In the genomic region with DNA sequence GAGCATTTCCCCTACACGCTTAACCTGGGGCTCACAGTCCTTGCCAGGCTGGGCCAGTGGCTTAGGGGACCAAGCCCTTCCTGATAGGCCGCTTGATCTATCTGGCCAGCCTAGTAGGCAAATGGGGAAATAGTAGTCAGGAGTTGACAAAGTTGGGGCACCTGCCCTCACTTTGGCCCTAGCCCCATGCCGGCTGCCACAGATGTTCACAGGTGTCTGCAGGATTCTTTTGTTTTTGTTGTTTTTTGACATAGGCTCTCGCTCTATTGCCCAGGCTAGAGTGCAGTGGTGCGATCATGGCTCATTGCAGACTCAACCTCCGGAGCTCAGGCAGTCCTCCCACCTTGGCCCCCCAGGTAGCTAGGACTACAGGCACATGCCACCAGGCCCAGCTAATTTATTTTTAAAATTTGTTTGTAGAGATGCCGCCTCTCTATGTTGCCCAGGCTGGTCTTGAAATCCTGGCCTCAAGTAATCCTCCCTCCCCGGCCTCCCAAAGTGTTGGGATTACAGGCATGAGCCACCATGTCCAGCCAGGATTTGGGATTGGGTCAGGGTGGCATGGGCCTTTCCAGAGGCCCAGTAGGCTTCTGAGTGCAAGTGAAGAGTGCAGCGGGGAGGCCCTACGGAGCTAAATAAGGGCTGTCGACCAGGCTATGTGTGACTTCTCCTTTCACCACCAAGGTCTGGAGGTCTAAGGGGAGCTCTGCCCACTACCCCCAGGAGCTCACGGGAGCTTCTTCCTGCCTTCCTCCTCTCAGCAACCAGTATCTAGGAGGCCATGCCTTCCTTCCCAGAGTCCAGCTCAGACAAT, we compare ENCODE assay signal across 14 cellular contexts. TPM values are rescaled to one million over a fixed set of nuclear protein-coding genes. Genes with fewer than 3 reads are reported as not detected.
DNase-seq lines count a peak whose midpoint lies in the region; ATAC-seq, FAIRE-seq and TF ChIP-seq lines count a peak whose summit lies in the region.
"Had no signal": no experiment of that assay in that cellular context is flagged by ENCODE, and none has a peak within 500 bp of the region (broad histone marks: within the 10 kb centered on the region; RNA-seq: fewer than 3 reads in every experiment).

No MANE protein-coding gene starts in this region.

- no peak overlapping the region for H3K23ac ChIP-seq in H1 (ENCODE audit: insufficient read length)

- no peak for TF ChIP-seq EP300 in H1 (IDR thresholded peaks at IDR 0.05; ENCODE audit: borderline replicate concordance in 1 of 2, low read depth in 2 of 2, low read length in 2 of 2)

- H2AK5ac ChIP-seq in H1 (ENCODE audit: low read depth, low read length), result no peak overlapping the region

- H3K27ac Mint-ChIP-seq in stimulated activated naive B cell treated with anti-CD40 and anti-IgM and Interleukin-4, amounts not matched to agents 10 μg/mL and 1 μg/mL and 100 μg/mL, for 72 hours, result peak overlapping the region; percentile 74

- no peak overlapping the region for H3K14ac ChIP-seq in H1 (ENCODE audit: insufficient read length)

- H2BK15ac ChIP-seq in H1 (ENCODE audit: low read length), result no peak overlapping the region

- peak; percentile 80 for TF ChIP-seq POLR2A in Raji (IDR thresholded peaks at IDR 0.05; ENCODE audit: insufficient read depth, low read depth, low read length)
- no peak for TF ChIP-seq POLR2A in H1 (IDR thresholded peaks at IDR 0.05; ENCODE audit: control extremely low read depth in 1 of 2, low read depth in 2 of 2, low read length in 2 of 2)
- no peak for TF ChIP-seq POLR2A in H54 (IDR thresholded peaks at IDR 0.05; ENCODE audit: low read depth, low read length)

- H2BK5ac ChIP-seq in H1 (ENCODE audit: low read depth, low read length), result no peak overlapping the region

- peaks cover 0 to 6% (median under 1%) of the 10 kb centered on the region in 4 experiments; a peak in 3 of 7 replicates for H3K4me1 ChIP-seq in H1 (replicated peaks in 1 of 4; ENCODE audit: control insufficient read depth in 3 of 4, insufficient read depth in 4 of 4, low read length in 3 of 4)

- H3K4me3 ChIP-seq in H1 (ENCODE audit: extremely low read depth in 1 of 4, insufficient read depth in 2 of 4, low read depth in 3 of 4, low read length in 4 of 4), result no peak overlapping the region
- H3K4me3 ChIP-seq: vagina had no signal

- no peaks in the 10 kb centered on the region for H3K27me3 Mint-ChIP-seq in stimulated activated naive B cell treated with anti-CD40 and anti-IgM and Interleukin-4, amounts not matched to agents 10 μg/mL and 1 μg/mL and 100 μg/mL, for 72 hours

- no peaks in the 10 kb centered on the region for H3K9me3 Mint-ChIP-seq in stimulated activated naive B cell treated with anti-CD40 and anti-IgM and Interleukin-4, amounts not matched to agents 10 μg/mL and 1 μg/mL and 100 μg/mL, for 72 hours

- DNase-seq in activated effector memory CD4-positive, alpha-beta T cell treated with anti-CD3 and anti-CD28 coated beads, Interleukin-2, amount 50 U/mL, for 16 hours, result peak; percentile 59
- no peak for DNase-seq in activated effector memory CD4-positive, alpha-beta T cell treated with Interleukin-2 at 50 U/mL for 16 hours
- DNase-seq in H1 (ENCODE audit: low read depth in 1 of 2, low spot score in 2 of 2), result no peak
- no peak for DNase-seq in stimulated activated naive B cell treated with anti-CD40 and anti-IgM and Interleukin-4, amounts not matched to agents 10 μg/mL and 1 μg/mL and 100 μg/mL, for 72 hours
- DNase-seq in H54 (ENCODE audit: insufficient read length, low spot score), result no peak
- DNase-seq: activated gamma-delta T cell treated with Interleukin-2 at 50 U/mL for 16 hours, dermis blood vessel endothelial cell, kidney glomerular epithelial cell, NCI-H2107 had no signal

- no peaks in the 10 kb centered on the region for H3K27me3 ChIP-seq in H1 (replicated peaks in 1 of 4; ENCODE audit: control insufficient read depth in 3 of 4, extremely low read depth in 1 of 4, insufficient read depth in 3 of 4, low read length in 3 of 4)
- H3K27me3 ChIP-seq: vagina had no signal

- no peaks in the 10 kb centered on the region for H3K79me2 ChIP-seq in H1 (ENCODE audit: control insufficient read depth in 1 of 2, insufficient read depth in 2 of 2, low read length in 2 of 2)

- no peaks in the 10 kb centered on the region; the same call in 1 of the 2 replicates for H3K23me2 ChIP-seq in H1 (ENCODE audit: low read depth, low read length)

- H3K36me3 Mint-ChIP-seq in stimulated activated naive B cell treated with anti-CD40 and anti-IgM and Interleukin-4, amounts not matched to agents 10 μg/mL and 1 μg/mL and 100 μg/mL, for 72 hours, result no peaks in the 10 kb centered on the region

- H3K4me3 Mint-ChIP-seq in stimulated activated naive B cell treated with anti-CD40 and anti-IgM and Interleukin-4, amounts not matched to agents 10 μg/mL and 1 μg/mL and 100 μg/mL, for 72 hours, result no peak overlapping the region

- no peak for ATAC-seq in stimulated activated naive B cell treated with anti-CD40 and anti-IgM and Interleukin-4, amounts not matched to agents 10 μg/mL and 1 μg/mL and 100 μg/mL, for 72 hours (replicated peaks)
- ATAC-seq in GM21367 (IDR thresholded peaks at IDR 0.05; ENCODE audit: unreplicated experiment) (no peak), GM18909 (IDR thresholded peaks at IDR 0.05; ENCODE audit: poor library complexity, unreplicated experiment) (no peak)

- H3K27ac ChIP-seq in H1 (ENCODE audit: low read depth, low read length), result no peak overlapping the region
- H3K27ac ChIP-seq: vagina had no signal

- no peak overlapping the region for H2AFZ ChIP-seq in H1 (ENCODE audit: low read length)

- H3K36me3 ChIP-seq in H1 (ENCODE audit: control insufficient read depth in 2 of 4, insufficient read depth in 4 of 4, low read length in 3 of 4), result no peaks in the 10 kb centered on the region
- H3K36me3 ChIP-seq: vagina had no signal

- peak overlapping the region in 1 of 2 experiments; percentile 7; a peak in 1 of 4 replicates for H3K4me2 ChIP-seq in H1 (ENCODE audit: insufficient read depth in 1 of 2, low read depth in 2 of 2, low read length in 2 of 2)

- H3K4ac ChIP-seq in H1 (replicated peaks; ENCODE audit: insufficient read length, low read depth, low read length), result no peak overlapping the region

- no peak overlapping the region for H2BK120ac ChIP-seq in H1 (replicated peaks; ENCODE audit: low read depth, low read length)

- no peaks in the 10 kb centered on the region for H3K9me3 ChIP-seq in H1 (ENCODE audit: insufficient read depth in 2 of 2, low read depth in 1 of 2, low read length in 1 of 2)
- H3K9me3 ChIP-seq: vagina had no signal

- no peak overlapping the region; the same call in 1 of the 2 replicates for H3K18ac ChIP-seq in H1 (ENCODE audit: extremely low read depth, low read length)

- no peak for TF ChIP-seq RAD21 in H1 (IDR thresholded peaks at IDR 0.05 in 1 of 2, conservative IDR thresholded peaks at IDR 0.05 in 1 of 2; ENCODE audit: low read depth in 2 of 2, low read length in 2 of 2)

- no peaks in the 10 kb centered on the region for H4K20me1 ChIP-seq in H1 (replicated peaks in 1 of 2; ENCODE audit: control insufficient read depth in 1 of 2, insufficient read depth in 2 of 2, low read length in 2 of 2)

- WGBS in H1 (ENCODE audit: extremely low coverage in 1 of 2, insufficient coverage in 1 of 2, insufficient read length in 1 of 2, insufficient replicate concordance in 2 of 2, low coverage in 1 of 2, low lambda C conversion rate in 2 of 2, missing lambda C conversion rate in 1 of 2), 2 experiments, result 87% methylated on average over 12 of the region's 12 CpGs; no CpG with 5 or more reads in 1 of the 2 experiments

- no peak overlapping the region for H4K5ac ChIP-seq in H1 (ENCODE audit: insufficient read length, low read depth, low read length)

- H3K9ac ChIP-seq in H1 (replicated peaks in 1 of 4; ENCODE audit: extremely low read depth in 1 of 4, low read depth in 3 of 4, low read length in 3 of 4), result no peak overlapping the region

- H4K91ac ChIP-seq in H1 (replicated peaks; ENCODE audit: insufficient read length, low read length), result no peak overlapping the region

- CTCF ChIA-PET in H1 (lab: Charles Lee; ENCODE audit: partially characterized antibody), result interaction anchor here (1.0 to 30.5 kb wide), 16 partner anchors 6 to 123 kb away, joined by 3 to 2001 read pairs (median 6); partner anchors contain the start of genes HDAC7 and SLC48A1

- no peaks in the 10 kb centered on the region for H3K79me1 ChIP-seq in H1 (ENCODE audit: low read depth, low read length)

- H2BK12ac ChIP-seq in H1 (ENCODE audit: low read depth, low read length), result peak overlapping the region; percentile 60; the same call in 1 of the 2 replicates

- H4K8ac ChIP-seq in H1 (ENCODE audit: extremely low read depth, insufficient read depth, low read length), result no peak overlapping the region

- no peak overlapping the region for H3K56ac ChIP-seq in H1 (replicated peaks; ENCODE audit: insufficient read length, low read depth, low read length)

- no peak overlapping the region for H2BK20ac ChIP-seq in H1 (ENCODE audit: low read length)

- no peak for TF ChIP-seq CTCF in H1 (IDR thresholded peaks at IDR 0.05; ENCODE audit: control extremely low read depth in 1 of 3, insufficient read depth in 1 of 3, low read depth in 1 of 3, low read length in 3 of 3)

- peaks cover 52 to 74% of the 10 kb centered on the region in 2 donors for H3K4me1 Mint-ChIP-seq in stimulated activated naive B cell treated with anti-CD40 and anti-IgM and Interleukin-4, amounts not matched to agents 10 μg/mL and 1 μg/mL and 100 μg/mL, for 72 hours

- POLR2A ChIA-PET in H1 (lab: Charles Lee; ENCODE audit: partially characterized antibody), result interaction anchor here (1.9 to 28.4 kb wide), 3 partner anchors 7 to 27 kb away, joined by 10 to 480 read pairs (median 16); partner anchors contain the start of gene HDAC7

- FAIRE-seq in H1 (lab: Jason Lieb, UNC) (no peak), H54 (lab: Jason Lieb, UNC) (no peak)
- FAIRE-seq: GM18507 had no signal

TF ChIP-seq in H1, 55 proteins besides CTCF, POLR2A, EP300 and RAD21 (continues in another document):
- TF ChIP-seq RXRA (IDR thresholded peaks at IDR 0.05; ENCODE audit: insufficient read depth, low read depth, low read length) (no peak), ATF3 (IDR thresholded peaks at IDR 0.05; ENCODE audit: insufficient read depth, low read depth, low read length) (no peak), SIN3A (conservative IDR thresholded peaks at IDR 0.05 in 1 of 2, IDR thresholded peaks at IDR 0.05 in 1 of 2; ENCODE audit: low read depth in 1 of 2, low read length in 2 of 2) (no peak)

RNA-seq across cellular contexts. Expression of gene HDAC7, which starts 15.5 kb away (rescaled TPM):
- total RNA-seq in H1 (2021; fragmentation: NEBNext Ultra II Directional; extraction: Animal tissue kit (Norgen Biotek cat#: 25700)), result 82.0 and 84.9 TPM in 2 replicates
- 25.5 and 52.0 TPM in 2 replicates for polyA plus RNA-seq in H1 (2011; rRNA removed)
- 27.2 TPM for polyA plus RNA-seq in H1 (2011; cell fraction: cytosol; rRNA removed)
- 208 TPM for polyA plus RNA-seq in H1 (2011; cell fraction: nucleus; rRNA removed)
- polyA plus RNA-seq in H1 (2012, experiment 1 of 2), result 46.5 to 68.3 TPM (median 65.5 TPM) in 4 replicates
- 57.8 TPM for polyA plus RNA-seq in H1 (2012, experiment 2 of 2)
- polyA plus RNA-seq in H1 (2013, experiment 1 of 2), result 40.9 TPM
- 38.9 TPM for polyA plus RNA-seq in H1 (2013, experiment 2 of 2)
- polyA minus RNA-seq in H1 (2011; rRNA and poly(A)+ RNA removed), result 11.6 and 23.5 TPM in 2 replicates
- 27.2 TPM for polyA minus RNA-seq in H1 (2011; cell fraction: cytosol; rRNA and poly(A)+ RNA removed)
- polyA minus RNA-seq in H1 (2011; cell fraction: nucleus; rRNA and poly(A)+ RNA removed), result 48.1 TPM
